1 cellular context compared by ENCODE assay signal in the genomic region with DNA sequence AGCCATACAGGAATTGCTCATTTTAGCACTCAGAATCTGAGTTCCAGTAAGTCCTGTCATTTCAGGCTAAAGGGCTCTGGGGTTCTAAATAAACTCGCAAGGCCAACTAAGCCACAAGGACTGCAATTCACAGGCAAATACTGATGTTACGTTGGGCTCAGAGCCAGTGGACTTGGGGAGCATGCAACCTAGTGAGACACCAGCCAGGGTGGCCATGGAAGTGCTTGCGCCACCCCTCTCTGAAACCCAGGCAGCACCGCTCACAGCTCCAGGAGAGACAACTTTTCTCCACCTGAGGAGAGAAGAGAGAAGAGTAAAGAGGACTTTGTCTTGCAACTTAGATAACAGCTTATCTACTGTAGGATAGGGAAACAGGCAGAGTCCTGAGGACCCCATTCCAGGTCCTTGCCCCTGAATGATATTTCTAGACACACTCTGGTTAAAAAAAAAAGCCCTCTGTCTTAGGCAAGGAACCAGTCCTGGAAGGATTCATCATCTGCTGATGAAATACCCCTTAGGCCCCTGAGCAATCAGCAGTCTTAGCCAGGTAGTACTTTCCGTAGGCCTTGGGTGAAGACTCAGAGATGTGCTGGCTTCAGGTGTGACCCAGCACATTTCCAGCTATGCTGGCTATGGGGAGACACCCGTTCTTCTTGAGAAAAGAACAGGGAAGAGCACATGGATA.
TF ChIP-seq lines count a peak whose summit lies in the region.

No MANE protein-coding gene starts in this region.

TF ChIP-seq in GM23338, 12 proteins besides CTCF, POLR2A, EP300 and RAD21 (continued from another document):
- TF ChIP-seq EZH2phosphoT487 (IDR thresholded peaks at IDR 0.05; ENCODE audit: unreplicated experiment) (no peak), EZH2 (IDR thresholded peaks at IDR 0.05; ENCODE audit: low read depth, unreplicated experiment) (no peak), STAT1 (IDR thresholded peaks at IDR 0.05; ENCODE audit: unreplicated experiment) (no peak), JUNB (IDR thresholded peaks at IDR 0.05; ENCODE audit: unreplicated experiment) (no peak), ETS1 (IDR thresholded peaks at IDR 0.05) (no peak), POLR2AphosphoS5 (IDR thresholded peaks at IDR 0.05; ENCODE audit: low read depth) (no peak), ZNF114 (CRISPR knock-in tag; IDR thresholded peaks at IDR 0.05) (no peak)
- TF ChIP-seq, protein P1, sequence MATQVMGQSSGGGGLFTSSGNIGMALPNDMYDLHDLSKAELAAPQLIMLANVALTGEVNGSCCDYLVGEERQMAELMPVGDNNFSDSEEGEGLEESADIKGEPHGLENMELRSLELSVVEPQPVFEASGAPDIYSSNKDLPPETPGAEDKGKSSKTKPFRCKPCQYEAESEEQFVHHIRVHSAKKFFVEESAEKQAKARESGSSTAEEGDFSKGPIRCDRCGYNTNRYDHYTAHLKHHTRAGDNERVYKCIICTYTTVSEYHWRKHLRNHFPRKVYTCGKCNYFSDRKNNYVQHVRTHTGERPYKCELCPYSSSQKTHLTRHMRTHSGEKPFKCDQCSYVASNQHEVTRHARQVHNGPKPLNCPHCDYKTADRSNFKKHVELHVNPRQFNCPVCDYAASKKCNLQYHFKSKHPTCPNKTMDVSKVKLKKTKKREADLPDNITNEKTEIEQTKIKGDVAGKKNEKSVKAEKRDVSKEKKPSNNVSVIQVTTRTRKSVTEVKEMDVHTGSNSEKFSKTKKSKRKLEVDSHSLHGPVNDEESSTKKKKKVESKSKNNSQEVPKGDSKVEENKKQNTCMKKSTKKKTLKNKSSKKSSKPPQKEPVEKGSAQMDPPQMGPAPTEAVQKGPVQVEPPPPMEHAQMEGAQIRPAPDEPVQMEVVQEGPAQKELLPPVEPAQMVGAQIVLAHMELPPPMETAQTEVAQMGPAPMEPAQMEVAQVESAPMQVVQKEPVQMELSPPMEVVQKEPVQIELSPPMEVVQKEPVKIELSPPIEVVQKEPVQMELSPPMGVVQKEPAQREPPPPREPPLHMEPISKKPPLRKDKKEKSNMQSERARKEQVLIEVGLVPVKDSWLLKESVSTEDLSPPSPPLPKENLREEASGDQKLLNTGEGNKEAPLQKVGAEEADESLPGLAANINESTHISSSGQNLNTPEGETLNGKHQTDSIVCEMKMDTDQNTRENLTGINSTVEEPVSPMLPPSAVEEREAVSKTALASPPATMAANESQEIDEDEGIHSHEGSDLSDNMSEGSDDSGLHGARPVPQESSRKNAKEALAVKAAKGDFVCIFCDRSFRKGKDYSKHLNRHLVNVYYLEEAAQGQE (IDR thresholded peaks at IDR 0.05; ENCODE audit: unreplicated experiment) = no peak
